ENCODE assay signal across 8 cellular contexts in the genomic region with DNA sequence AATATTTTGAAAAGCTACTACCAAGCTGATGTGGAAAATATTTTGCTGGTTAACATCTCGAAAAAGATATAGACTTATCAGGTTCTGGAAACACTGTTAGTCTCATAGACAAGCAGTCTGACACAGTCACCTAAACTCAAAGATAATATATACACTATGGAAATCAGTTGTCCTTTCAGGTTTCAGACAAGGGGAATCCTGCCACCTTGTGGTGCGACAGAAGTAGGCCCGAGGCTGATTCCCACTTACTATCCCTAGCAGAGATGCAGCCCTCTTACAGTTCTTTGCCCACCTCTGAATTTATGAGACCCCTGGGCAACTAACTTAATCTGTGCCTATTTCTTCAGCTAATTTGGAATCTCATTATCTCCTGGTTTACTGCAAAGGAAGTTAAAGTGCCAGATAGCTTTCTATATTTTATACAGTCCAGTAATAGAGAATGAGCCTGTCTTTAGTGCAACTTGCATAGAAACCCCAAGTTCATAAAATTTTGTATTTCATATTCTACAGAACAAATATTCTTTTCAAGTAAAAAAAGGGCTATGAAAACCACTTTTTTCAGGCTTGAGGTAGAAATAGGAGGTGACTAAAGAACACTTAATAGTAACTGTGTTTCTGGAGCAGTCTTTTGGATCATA. TPM values are rescaled to one million over a fixed set of nuclear protein-coding genes. Genes with fewer than 3 reads are reported as not detected.
DNase-seq lines count a peak whose midpoint lies in the region; ATAC-seq lines count a peak whose summit lies in the region.

No MANE protein-coding gene starts in this region.

- ATAC-seq in GM19025 (IDR thresholded peaks at IDR 0.05; ENCODE audit: low read depth, unreplicated experiment), result peak; percentile 58
- peak; percentile 80 for ATAC-seq in HG03378 (IDR thresholded peaks at IDR 0.05; ENCODE audit: unreplicated experiment)
- peak; percentile 61 to 62 for ATAC-seq in activated CD4-positive, CD25-positive, alpha-beta regulatory T cell treated with anti-CD3 and anti-CD28 coated beads, Interleukin-2, amount 50 U/mL, for 24 hours

- DNase-seq in AML-193 (lab: John Stamatoyannopoulos, UW) (peak; percentile 39 to 51), NCI-H345 treated with DMSO at 0.1 percent for 48 hours (lab: John Stamatoyannopoulos, UW; ENCODE audit: unreplicated experiment) (peak; percentile 53), cerebellum (ENCODE audit: low spot score) (peak; percentile 68), left kidney (ENCODE audit: low read depth, low spot score) (peak; percentile 89)
- DNase-seq in stimulated activated CD4-positive, alpha-beta T cell treated with anti-CD3 and anti-CD28 coated beads, TNF-alpha, amount 100 ng/mL, for 1 hour (ENCODE audit: low read depth in 3 of 3, low spot score in 1 of 3), result peak; percentile 27 to 39 (median 33)

RNA-seq across cellular contexts. Expression of gene RAD1, which starts 16.9 kb away (rescaled TPM):
- total RNA-seq in cerebellum, result 39.8 TPM

RNA-seq across cellular contexts. Expression of gene BRIX1, which starts 17.1 kb away (rescaled TPM):
- 25.2 TPM for total RNA-seq in cerebellum

RNA-seq across cellular contexts. Expression of gene DNAJC21, which starts 31.0 kb away (rescaled TPM):
- total RNA-seq in cerebellum, result 25.7 TPM

RNA-seq across cellular contexts. Expression of gene TTC23L, which starts 59.4 kb away (rescaled TPM):
- total RNA-seq in cerebellum, result 4.1 TPM

Comparison
In these comparisons a context has a peak if more than half of its experiments do, and no peak if none do; other contexts are left out.
1. Peak in every context shown above with its lines: DNase-seq and ATAC-seq.
2. DNase-seq: peak in every context shown above with its lines; median percentile 89 in left kidney; 68 in cerebellum; 53 in NCI-H345 treated with DMSO at 0.1 percent for 48 hours; 45 in AML-193; 33 in stimulated activated CD4-positive, alpha-beta T cell treated with anti-CD3 and anti-CD28 coated beads, TNF-alpha, amount 100 ng/mL, for 1 hour.